In genomic region chr13:33403807-33404362, GRCh38 we compare ENCODE assay signal across 18 cellular contexts.
"Had no signal": no experiment of that assay in that cellular context is flagged by ENCODE, and none has a peak within 500 bp of the region (broad histone marks: within the 10 kb centered on the region; RNA-seq: fewer than 3 reads in every experiment).

No MANE protein-coding gene starts in this region.

- H3K27me3 ChIP-seq: ascending aorta had no signal

- H3K4me1 ChIP-seq: ascending aorta, psoas muscle had no signal

- H3K27ac Mint-ChIP-seq: activated T-cell treated with anti-CD3 and anti-CD28 coated beads, Interleukin-2, amount 50 U/mL, for 72 hours had no signal

- H3K36me3 ChIP-seq: ascending aorta had no signal

- H3K4me3 ChIP-seq: ascending aorta, coronary artery, lung, psoas muscle had no signal

- H3K9me3 ChIP-seq: ascending aorta, psoas muscle had no signal

- H3K4me1 Mint-ChIP-seq: neural crest cell had no signal

- H3K9me3 Mint-ChIP-seq: activated T-cell treated with anti-CD3 and anti-CD28 coated beads, Interleukin-2, amount 50 U/mL, for 72 hours had no signal

- DNase-seq: activated CD4-positive, CD25-positive, alpha-beta regulatory T cell treated with anti-CD3 and anti-CD28 coated beads, Interleukin-2, amount 50 U/mL, for 72 hours; activated CD8-positive, alpha-beta memory T cell treated with anti-CD3 and anti-CD28 coated beads for 24 hours; activated CD8-positive, alpha-beta memory T cell treated with anti-CD3 and anti-CD28 coated beads, Interleukin-2, amount 50 U/mL, for 48 hours; activated effector memory CD4-positive, alpha-beta T cell treated with anti-CD3 and anti-CD28 coated beads, Interleukin-2, amount 50 U/mL, for 16 hours; activated naive CD4-positive, alpha-beta T cell treated with anti-CD3 and anti-CD28 coated beads, Interleukin-2, amount 50 U/mL, for 16 hours; activated T-cell treated with anti-CD3 and anti-CD28 coated beads, Interleukin-2, amount 50 U/mL, for 72 hours; erythroblast; psoas muscle; stimulated activated naive CD4-positive, alpha-beta T cell treated with Interleukin-2 at 50 U/mL for 16 hours; SW 1271; T-helper 2 cell; trophoblast cell had no signal

- ATAC-seq: activated T-cell treated with anti-CD3 and anti-CD28 coated beads, Interleukin-2, amount 50 U/mL, for 72 hours; psoas muscle had no signal

- H3K4me3 Mint-ChIP-seq: activated T-cell treated with anti-CD3 and anti-CD28 coated beads, Interleukin-2, amount 50 U/mL, for 72 hours; mesothelial cell of epicardium; neural crest cell had no signal

- H3K27ac ChIP-seq: ascending aorta, coronary artery, psoas muscle, VCaP had no signal

- H3K36me3 Mint-ChIP-seq: mesothelial cell of epicardium had no signal
